In the genomic region with DNA sequence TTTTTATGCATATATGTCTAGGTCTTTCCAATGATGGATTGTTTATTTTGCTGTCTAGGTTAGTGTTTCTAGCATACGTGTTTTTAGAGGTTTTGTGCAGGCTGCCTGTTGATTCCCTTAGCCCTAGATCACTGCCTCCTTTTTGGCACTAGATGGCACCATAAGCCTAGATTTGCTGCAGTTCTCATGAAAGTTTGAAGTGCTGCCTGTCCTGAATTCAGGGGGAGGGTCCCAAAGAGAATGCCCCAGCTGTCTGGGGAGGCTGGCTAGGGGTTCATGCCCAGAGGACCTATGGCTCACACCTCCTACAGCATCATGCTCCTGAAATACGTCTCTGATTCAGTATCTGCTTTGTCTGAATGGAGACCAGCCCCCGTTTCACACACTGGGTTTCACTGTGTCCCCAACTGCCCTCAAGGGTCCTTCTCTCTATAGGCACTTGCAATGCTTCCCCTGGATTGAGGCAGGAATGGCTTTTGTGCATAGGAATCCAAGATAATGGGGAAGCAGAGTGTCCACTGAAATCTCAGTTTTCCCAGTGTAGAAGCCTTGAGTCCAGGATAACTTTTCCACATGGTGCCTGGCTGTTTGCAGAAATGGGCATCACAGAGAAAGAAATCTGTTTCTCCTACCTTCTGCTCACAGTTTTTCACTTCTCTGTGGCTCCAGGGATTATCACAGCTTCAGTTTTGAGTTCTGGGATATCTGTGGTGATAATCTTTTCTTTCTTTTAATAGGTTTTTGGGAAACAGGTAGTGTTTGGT, we compare ENCODE assay signal across 8 cellular contexts. TPM values are rescaled to one million over a fixed set of nuclear protein-coding genes. Genes with fewer than 3 reads are reported as not detected.
DNase-seq lines count a peak whose midpoint lies in the region; ATAC-seq and TF ChIP-seq lines count a peak whose summit lies in the region.

No MANE protein-coding gene starts in this region.

- H3K36me3 ChIP-seq in lower lobe of right lung: no peaks in the 10 kb centered on the region

- no peak overlapping the region for H3K4me3 ChIP-seq in dorsolateral prefrontal cortex
- H3K4me3 ChIP-seq in lower lobe of right lung: no peak overlapping the region

- H3K27me3 ChIP-seq in dorsolateral prefrontal cortex (no peaks in the 10 kb centered on the region), lower lobe of right lung (ENCODE audit: low read depth) (no peaks in the 10 kb centered on the region)

- no peak overlapping the region for H3K4me3 Mint-ChIP-seq in stimulated activated naive CD8-positive, alpha-beta T cell treated with anti-CD3 and anti-CD28 coated beads, Interleukin-15, amount 100 ng/mL, for 72 hours

- H3K4me1 Mint-ChIP-seq in stimulated activated naive CD8-positive, alpha-beta T cell treated with anti-CD3 and anti-CD28 coated beads, Interleukin-15, amount 100 ng/mL, for 72 hours: peaks cover 6% of the 10 kb centered on the region

- ATAC-seq in lower lobe of right lung: peak; percentile 74 to 84
- peak; percentile 80 for ATAC-seq in stimulated activated naive CD8-positive, alpha-beta T cell treated with anti-CD3 and anti-CD28 coated beads, Interleukin-15, amount 100 ng/mL, for 72 hours

- DNase-seq in AG20443 (ENCODE audit: low spot score): peak; percentile 74
- DNase-seq in GM19238 (ENCODE audit: insufficient read length, low spot score): peak; percentile 45
- peak; percentile 70 for DNase-seq in NCI-H345 (lab: John Stamatoyannopoulos, UW)
- DNase-seq in activated CD4-positive, alpha-beta T cell treated with anti-CD3 and anti-CD28 coated beads for 1 hour: peak; percentile 19
- DNase-seq in dorsolateral prefrontal cortex: peak in 2 of 10 donors; percentile 24 to 28
- no peak for DNase-seq in lower lobe of right lung
- DNase-seq in stimulated activated naive CD8-positive, alpha-beta T cell treated with anti-CD3 and anti-CD28 coated beads, Interleukin-15, amount 100 ng/mL, for 72 hours: peak; percentile 48 to 53
- no peak for DNase-seq in amniotic stem cell (lab: John Stamatoyannopoulos, UW)

- H3K27ac Mint-ChIP-seq in stimulated activated naive CD8-positive, alpha-beta T cell treated with anti-CD3 and anti-CD28 coated beads, Interleukin-15, amount 100 ng/mL, for 72 hours: no peak overlapping the region

- H3K9me3 Mint-ChIP-seq in stimulated activated naive CD8-positive, alpha-beta T cell treated with anti-CD3 and anti-CD28 coated beads, Interleukin-15, amount 100 ng/mL, for 72 hours: peaks cover 0 to 7% of the 10 kb centered on the region in 2 donors

- H3K9me3 ChIP-seq in lower lobe of right lung: no peaks in the 10 kb centered on the region

- peaks cover 15% of the 10 kb centered on the region for H3K27me3 Mint-ChIP-seq in stimulated activated naive CD8-positive, alpha-beta T cell treated with anti-CD3 and anti-CD28 coated beads, Interleukin-15, amount 100 ng/mL, for 72 hours

- TF ChIP-seq CTCF in dorsolateral prefrontal cortex (IDR thresholded peaks at IDR 0.05 in 54 of 56, conservative IDR thresholded peaks at IDR 0.05 in 2 of 56; ENCODE audit: low read depth in 1 of 56, partially characterized antibody in 56 of 56) (peak in 55 of 56 donors; percentile 45 to 92 (median 74)), lower lobe of right lung (IDR thresholded peaks at IDR 0.05) (peak; percentile 89)

- intact Hi-C loops in dorsolateral prefrontal cortex (cut with DNase I): loop anchor here in 1 of 2 donors (2.0 to 10.0 kb wide), 2 partner anchors 157 to 853 kb away; no protein-coding TSS in a partner anchor
- intact Hi-C loops in lower lobe of right lung (cut with DNase I): no loop called here

- H3K27ac ChIP-seq in dorsolateral prefrontal cortex (no peak overlapping the region), lower lobe of right lung (no peak overlapping the region)

- peaks cover 7% of the 10 kb centered on the region for H3K4me1 ChIP-seq in lower lobe of right lung

RNA-seq across cellular contexts. Expression of gene TXNRD1, which starts 14.2 kb away (rescaled TPM):
- total RNA-seq in dorsolateral prefrontal cortex (10 to 100 TPM; 36.0 to 75.9 (median 53.3) TPM), lower lobe of right lung (144 TPM)

Comparison
In these comparisons a context has a peak if more than half of its experiments do, and no peak if none do; other contexts are left out.
1. DNase-seq: peak in AG20443 (single experiment), GM19238 (single experiment), NCI-H345 (single experiment), activated CD4-positive, alpha-beta T cell treated with anti-CD3 and anti-CD28 coated beads for 1 hour (single experiment) and stimulated activated naive CD8-positive, alpha-beta T cell treated with anti-CD3 and anti-CD28 coated beads, Interleukin-15, amount 100 ng/mL, for 72 hours (2 of 2); none in lower lobe of right lung (single experiment) and amniotic stem cell (single experiment).